10 cellular contexts compared by ENCODE assay signal in the genomic region with DNA sequence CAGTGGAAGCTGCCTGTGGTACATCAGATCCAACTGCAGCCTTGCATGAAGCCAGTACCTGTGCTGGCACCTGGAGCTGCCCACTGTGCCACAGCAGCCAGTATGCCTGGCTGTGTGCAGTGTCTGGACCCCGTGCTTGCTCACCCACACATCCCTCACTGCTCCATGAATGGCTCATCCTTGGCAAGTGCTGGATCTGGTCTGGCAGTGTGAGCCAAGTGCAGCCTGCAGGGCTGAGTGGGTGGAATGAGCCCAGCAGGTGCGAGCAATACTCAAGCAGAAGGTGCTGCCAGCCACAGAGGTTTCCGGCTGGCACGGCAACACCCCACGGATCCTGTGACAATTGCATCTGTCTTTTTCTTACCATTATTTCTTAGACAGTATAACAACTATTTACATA.
"Had no signal": no experiment of that assay in that cellular context is flagged by ENCODE, and none has a peak within 500 bp of the region (broad histone marks: within the 10 kb centered on the region; RNA-seq: fewer than 3 reads in every experiment).

No MANE protein-coding gene starts in this region.

- H3K36me3 ChIP-seq: right lobe of liver, thoracic aorta had no signal

- H3K4me1 ChIP-seq: psoas muscle, right lobe of liver had no signal

- ATAC-seq: activated CD4-positive, CD25-positive, alpha-beta regulatory T cell treated with anti-CD3 and anti-CD28 coated beads, Interleukin-2, amount 50 U/mL, for 24 hours; effector memory CD8-positive, alpha-beta T cell; psoas muscle; right lobe of liver had no signal

- H3K9me3 ChIP-seq: psoas muscle, right lobe of liver, thoracic aorta had no signal

- H3K27ac ChIP-seq: psoas muscle, right lobe of liver, thoracic aorta had no signal

- H3K4me3 ChIP-seq: psoas muscle, right lobe of liver, thoracic aorta had no signal

- H3K27me3 ChIP-seq: right lobe of liver had no signal

- DNase-seq: activated CD4-positive, alpha-beta T cell treated with anti-CD3 and anti-CD28 coated beads, Interleukin-2, amount 50 U/mL, for 1 hour; activated naive CD4-positive, alpha-beta T cell treated with Interleukin-2 at 50 U/mL for 16 hours; activated T-cell treated with anti-CD3 and anti-CD28 coated beads for 4 hours; cerebellar nuclear complex; effector memory CD8-positive, alpha-beta T cell; psoas muscle; right lobe of liver; T-helper 9 cell had no signal
